ENCODE assay signal across 1 cellular context in genomic region chr5:138543730-138544104, GRCh38.
TF ChIP-seq lines count a peak whose summit lies in the region.

No MANE protein-coding gene starts in this region.

TF ChIP-seq in HepG2, 621 proteins besides CTCF, POLR2A, EP300 and RAD21 (continued from another document and continues in another):
- TF ChIP-seq DBP (CRISPR knock-in tag; IDR thresholded peaks at IDR 0.05; ENCODE audit: not compliant biosample characterization) (no peak), ZNF878 (CRISPR knock-in tag; IDR thresholded peaks at IDR 0.05) (0 out of 2 replicates have a peak, but pooled peaks have one; percentile 10), ZSCAN12 (CRISPR knock-in tag; IDR thresholded peaks at IDR 0.05) (no peak), NONO (IDR thresholded peaks at IDR 0.05) (no peak), NONO (CRISPR knock-in tag; conservative IDR thresholded peaks at IDR 0.05) (no peak), SAFB2 (CRISPR knock-in tag; IDR thresholded peaks at IDR 0.05; ENCODE audit: borderline replicate concordance, low read depth) (no peak), MIER3 (CRISPR knock-in tag; IDR thresholded peaks at IDR 0.05; ENCODE audit: borderline replicate concordance) (no peak), ZNF441 (CRISPR knock-in tag; IDR thresholded peaks at IDR 0.05; ENCODE audit: borderline replicate concordance) (0 out of 2 replicates have a peak, but pooled peaks have one; percentile 6), SNAPC2 (CRISPR knock-in tag; IDR thresholded peaks at IDR 0.05) (no peak), TCF12 (IDR thresholded peaks at IDR 0.05) (no peak), TCF12 (CRISPR knock-in tag; IDR thresholded peaks at IDR 0.05) (no peak), ZNF598 (CRISPR knock-in tag; IDR thresholded peaks at IDR 0.05; ENCODE audit: borderline replicate concordance) (no peak), ZNF792 (CRISPR knock-in tag; IDR thresholded peaks at IDR 0.05) (no peak), TOPORS (CRISPR knock-in tag; IDR thresholded peaks at IDR 0.05) (no peak; the same call in 1 of the 2 replicates), NCOA2 (CRISPR knock-in tag; IDR thresholded peaks at IDR 0.05) (no peak), ZNF101 (CRISPR knock-in tag; IDR thresholded peaks at IDR 0.05; ENCODE audit: borderline replicate concordance, low read depth) (no peak; the same call in 1 of the 2 replicates), TP53 (CRISPR knock-in tag; conservative IDR thresholded peaks at IDR 0.05) (no peak), ZNF574 (CRISPR knock-in tag; IDR thresholded peaks at IDR 0.05) (no peak), IKZF5 (CRISPR knock-in tag; IDR thresholded peaks at IDR 0.05) (no peak), ZNF639 (CRISPR knock-in tag; conservative IDR thresholded peaks at IDR 0.05) (no peak), ZNF589 (CRISPR knock-in tag; conservative IDR thresholded peaks at IDR 0.05) (no peak), KMT2A (CRISPR knock-in tag; IDR thresholded peaks at IDR 0.05) (no peak), CREB3 (CRISPR knock-in tag; IDR thresholded peaks at IDR 0.05) (no peak), ZMYM2 (CRISPR knock-in tag; IDR thresholded peaks at IDR 0.05) (no peak), MED1 (CRISPR knock-in tag; IDR thresholded peaks at IDR 0.05) (no peak), ZNF224 (CRISPR knock-in tag; IDR thresholded peaks at IDR 0.05) (no peak), DNMT3B (CRISPR knock-in tag; conservative IDR thresholded peaks at IDR 0.05) (peak; percentile 16; the same call in 1 of the 2 replicates), ZNF839 (CRISPR knock-in tag; IDR thresholded peaks at IDR 0.05; ENCODE audit: borderline replicate concordance) (no peak), CEBPG (CRISPR knock-in tag; IDR thresholded peaks at IDR 0.05) (no peak), ZNF713 (CRISPR knock-in tag; IDR thresholded peaks at IDR 0.05) (no peak), ATF7 (IDR thresholded peaks at IDR 0.05) (no peak), ATF7 (CRISPR knock-in tag; IDR thresholded peaks at IDR 0.05) (no peak), FOXP4 (CRISPR knock-in tag; IDR thresholded peaks at IDR 0.05) (no peak), FOXP1 (IDR thresholded peaks at IDR 0.05) (no peak), FOXP1 (CRISPR knock-in tag; IDR thresholded peaks at IDR 0.05) (no peak), ZNF709 (CRISPR knock-in tag; IDR thresholded peaks at IDR 0.05) (no peak), AKNA (CRISPR knock-in tag; IDR thresholded peaks at IDR 0.05; ENCODE audit: borderline replicate concordance) (no peak), ZNF513 (CRISPR knock-in tag; conservative IDR thresholded peaks at IDR 0.05) (no peak), CREBL2 (CRISPR knock-in tag; IDR thresholded peaks at IDR 0.05; ENCODE audit: borderline replicate concordance) (no peak), HMGXB4 (CRISPR knock-in tag; IDR thresholded peaks at IDR 0.05; ENCODE audit: borderline replicate concordance in 1 of 2, low read depth in 1 of 2) (0 out of 4 replicates have a peak, but pooled peaks of 1 of the 2 experiments have one; percentile 7), SMYD3 (CRISPR knock-in tag; IDR thresholded peaks at IDR 0.05) (no peak), RBAK (CRISPR knock-in tag; IDR thresholded peaks at IDR 0.05) (no peak), TCF7 (IDR thresholded peaks at IDR 0.05; ENCODE audit: low read depth) (no peak), POLR2AphosphoS2 (IDR thresholded peaks at IDR 0.05; ENCODE audit: low read depth, low read length) (no peak), ZNF260 (CRISPR knock-in tag; IDR thresholded peaks at IDR 0.05; ENCODE audit: borderline replicate concordance, low read depth) (no peak)
